Comparison of ENCODE assay signal across 8 cellular contexts in the genomic region with DNA sequence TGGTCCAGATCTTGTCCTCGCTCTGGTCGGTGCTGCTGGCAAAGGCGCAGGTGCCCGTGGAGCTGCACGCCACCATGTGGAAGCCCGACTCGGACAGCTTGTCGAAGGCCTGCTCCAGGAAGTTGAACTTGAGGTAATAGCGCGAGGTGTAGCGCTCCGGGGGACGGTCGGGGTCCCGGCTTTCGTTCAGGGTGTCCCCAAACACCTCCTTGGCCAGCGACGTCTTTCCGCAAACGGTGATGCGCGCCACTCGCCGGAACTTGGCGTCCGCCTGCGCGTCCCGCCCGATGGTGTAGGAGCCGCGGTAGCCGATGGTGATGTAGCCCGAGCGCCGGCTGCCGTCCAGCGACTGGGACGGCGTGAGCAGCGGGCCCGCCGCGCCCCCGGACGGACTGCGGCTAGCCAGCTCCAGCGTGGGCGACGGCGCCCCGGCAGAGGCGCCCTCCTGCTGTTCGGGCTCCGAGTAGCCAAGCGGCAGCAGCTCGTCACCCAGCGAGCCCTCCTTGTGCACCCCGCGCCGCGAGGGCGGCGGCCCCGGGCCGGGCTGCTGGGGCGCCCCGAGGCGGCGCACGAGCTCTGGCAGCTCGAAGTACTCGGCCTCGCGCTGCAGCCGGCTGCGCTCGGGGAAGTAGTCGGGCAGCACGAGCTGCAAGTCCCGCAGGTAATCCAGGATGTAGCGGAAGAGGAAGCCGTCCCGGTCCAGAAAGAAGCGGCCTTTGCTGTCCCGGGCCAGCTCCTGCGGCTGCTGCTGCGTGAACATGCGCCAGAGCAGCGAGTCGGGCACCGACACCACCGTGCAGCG. TPM values are rescaled to one million over a fixed set of nuclear protein-coding genes. Genes with fewer than 3 reads are reported as not detected.
DNase-seq lines count a peak whose midpoint lies in the region; ATAC-seq and TF ChIP-seq lines count a peak whose summit lies in the region.

No MANE protein-coding gene starts in this region.

- no peak for TF ChIP-seq CTCF in lower leg skin (IDR thresholded peaks at IDR 0.05)

- peaks cover 26% of the 10 kb centered on the region for H3K4me1 Mint-ChIP-seq in activated CD4-positive, alpha-beta T cell treated with anti-CD3 and anti-CD28 coated beads, Interleukin-2, amount 10 ng/mL, durations not matched to agents 24 days and 14 days

- H3K36me3 Mint-ChIP-seq in activated CD4-positive, alpha-beta T cell treated with anti-CD3 and anti-CD28 coated beads, Interleukin-2, amount 10 ng/mL, durations not matched to agents 24 days and 14 days (ENCODE audit: low read depth): peaks cover 4% of the 10 kb centered on the region

- H3K9me3 Mint-ChIP-seq in activated CD4-positive, alpha-beta T cell treated with anti-CD3 and anti-CD28 coated beads, Interleukin-2, amount 10 ng/mL, durations not matched to agents 24 days and 14 days: no peaks in the 10 kb centered on the region

- H3K27ac Mint-ChIP-seq in activated CD4-positive, alpha-beta T cell treated with anti-CD3 and anti-CD28 coated beads, Interleukin-2, amount 10 ng/mL, durations not matched to agents 24 days and 14 days: peak overlapping the region; percentile 87

- H3K4me3 ChIP-seq in lower leg skin (ENCODE audit: low read depth, poor library complexity, severe bottlenecking): peak overlapping the region; percentile 75

- ATAC-seq in HG02840 (IDR thresholded peaks at IDR 0.05; ENCODE audit: low FRiP score, unreplicated experiment): peak; percentile 46

- no peak for TF ChIP-seq POLR2A in lower leg skin (IDR thresholded peaks at IDR 0.05)

- 0% methylated on average over 13 to 33 of the region's 94 CpGs for WGBS in lower leg skin, 2 donors

- H3K27me3 Mint-ChIP-seq in activated CD4-positive, alpha-beta T cell treated with anti-CD3 and anti-CD28 coated beads, Interleukin-2, amount 10 ng/mL, durations not matched to agents 24 days and 14 days: peaks cover 36% of the 10 kb centered on the region

- DNase-seq in NCI-H2227 (lab: John Stamatoyannopoulos, UW; ENCODE audit: unreplicated experiment) (peak; percentile 30), NCI-H2227 treated with DMSO at 0.1 percent for 48 hours (lab: John Stamatoyannopoulos, UW) (no peak), NCI-H2081 treated with DMSO at 0.1 percent for 48 hours (lab: John Stamatoyannopoulos, UW) (peak; percentile 17), dedifferentiated amniotic fluid mesenchymal stem cell (ENCODE audit: extremely low spot score) (peak; percentile 55), lower leg skin (ENCODE audit: low spot score in 2 of 2) (peak; percentile 62 to 95)
- DNase-seq in activated CD4-positive, alpha-beta T cell treated with anti-CD3 and anti-CD28 coated beads, Interleukin-2, amount 10 ng/mL, durations not matched to agents 24 days and 14 days: peak; percentile 87
- DNase-seq in stimulated activated CD4-positive, alpha-beta T cell treated with anti-CD3 and anti-CD28 coated beads, Interleukin-4, amount 100 ng/mL, for 48 hours (ENCODE audit: low read depth in 2 of 2): peak; percentile 32 to 44

- H3K4me3 Mint-ChIP-seq in activated CD4-positive, alpha-beta T cell treated with anti-CD3 and anti-CD28 coated beads, Interleukin-2, amount 10 ng/mL, durations not matched to agents 24 days and 14 days: peak overlapping the region; percentile 85

- intact Hi-C loops in activated CD4-positive, alpha-beta T cell treated with anti-CD3 and anti-CD28 coated beads, Interleukin-2, amount 10 ng/mL, durations not matched to agents 24 days and 14 days (cut with micrococcal nuclease): loop anchor here (1.0 to 5.0 kb wide), 6 partner anchors 58 to 1518 kb away; a partner anchor contains a TSS
- intact Hi-C loops in lower leg skin (cut with DNase I; ENCODE audit: low total_unique reads): no loop called here

RNA-seq across cellular contexts. Expression of a gene that starts 0.8 kb away (rescaled TPM):
- total RNA-seq in activated CD4-positive, alpha-beta T cell treated with anti-CD3 and anti-CD28 coated beads, Interleukin-2, amount 10 ng/mL, durations not matched to agents 24 days and 14 days: 11.8 and 12.9 TPM in 2 replicates
- 10 to 100 TPM; 16.6 to 60.0 (median 34.5) TPM for total RNA-seq in lower leg skin
